Comparison of ENCODE assay signal across 28 cellular contexts in genomic region chr1:207745285-207745684, GRCh38. TPM values are rescaled to one million over a fixed set of nuclear protein-coding genes. Genes with fewer than 3 reads are reported as not detected.
DNase-seq lines count a peak whose midpoint lies in the region; ATAC-seq, FAIRE-seq and TF ChIP-seq lines count a peak whose summit lies in the region.
"Had no signal": no experiment of that assay in that cellular context is flagged by ENCODE, and none has a peak within 500 bp of the region (broad histone marks: within the 10 kb centered on the region; RNA-seq: fewer than 3 reads in every experiment).

No MANE protein-coding gene starts in this region.

- no peak overlapping the region for H3K14ac ChIP-seq in mesenchymal stem cell (ENCODE audit: low read length in 2 of 2)

- peak overlapping the region; percentile 42 for H3K9ac ChIP-seq in mesenchymal stem cell (ENCODE audit: low read length)

- no peak overlapping the region for H4K8ac ChIP-seq in mesenchymal stem cell (ENCODE audit: low read length)

- no peak overlapping the region for H2BK15ac ChIP-seq in mesenchymal stem cell (ENCODE audit: low read depth, poor library complexity, severe bottlenecking)

- TF ChIP-seq CTCF in CD14-positive monocyte (IDR thresholded peaks at IDR 0.05) = no peak

- no peak overlapping the region for H3K18ac ChIP-seq in mesenchymal stem cell (ENCODE audit: low read depth in 1 of 2, low read length in 2 of 2)

- peaks cover 17% of the 10 kb centered on the region for H3K4me1 Mint-ChIP-seq in CD14-positive monocyte

- DNase-seq in AG20443 (ENCODE audit: low spot score) (peak; percentile 12), NCI-H226 (peak; percentile 24), mesenchymal stem cell (no peak), D341Med (ENCODE audit: low spot score) (no peak), CD14-positive monocyte (ENCODE audit: low spot score) (no peak), COLO829 (ENCODE audit: low spot score) (no peak)
- DNase-seq: activated CD4-positive, alpha-beta T cell treated with anti-CD3 and anti-CD28 coated beads, Interleukin-2, amount 50 U/mL, for 4 hours; activated CD8-positive, alpha-beta memory T cell treated with anti-CD3 and anti-CD28 coated beads, Interleukin-2, amount 50 U/mL, for 4 hours; Caco-2; colonic mucosa; endodermal cell; lower lobe of right lung; MV-4-11; NCI-H1694; NCI-H2171 treated with DMSO at 0.1 percent for 48 hours; NCI-H526; stimulated activated CD4-positive, alpha-beta T cell treated with anti-CD3 and anti-CD28 coated beads, Interleukin-2, amount 100 ng/mL, for 48 hours; stimulated activated naive B cell treated with anti-CD40 and anti-IgM and Interleukin-4, amounts not matched to agents 10 μg/mL and 1 μg/mL and 100 μg/mL, for 72 hours had no signal

- no peak overlapping the region for H2BK5ac ChIP-seq in mesenchymal stem cell (ENCODE audit: low read depth, low read length, poor library complexity, severe bottlenecking)

- H3K23ac ChIP-seq in mesenchymal stem cell (ENCODE audit: low read length in 2 of 2) = no peak overlapping the region

- no peak overlapping the region for H3K4me2 ChIP-seq in mesenchymal stem cell (ENCODE audit: low read length, poor library complexity, severe bottlenecking)

- no peaks in the 10 kb centered on the region for H3K9me3 ChIP-seq in mesenchymal stem cell (ENCODE audit: control insufficient read depth, low read length)
- H3K9me3 ChIP-seq: Caco-2, colonic mucosa, lower lobe of right lung, neutrophil, thoracic aorta had no signal

- WGBS in mesenchymal stem cell = no CpG with 5 or more reads among the region's 1 CpG

- H3K36me3 Mint-ChIP-seq in CD14-positive monocyte = no peaks in the 10 kb centered on the region
- H3K36me3 Mint-ChIP-seq: brain; stimulated activated naive B cell treated with anti-CD40 and anti-IgM and Interleukin-4, amounts not matched to agents 10 μg/mL and 1 μg/mL and 100 μg/mL, for 72 hours had no signal

- H2AFZ ChIP-seq in mesenchymal stem cell (ENCODE audit: low read depth, low read length) = no peak overlapping the region

- no peak overlapping the region for H3K4me3 Mint-ChIP-seq in CD14-positive monocyte
- H3K4me3 Mint-ChIP-seq: activated T-helper 17 cell treated with anti-CD3 and anti-CD28 coated beads, Interleukin-2, amount 50 U/mL, for 72 hours; brain; endodermal cell; stimulated activated naive B cell treated with anti-CD40 and anti-IgM and Interleukin-4, amounts not matched to agents 10 μg/mL and 1 μg/mL and 100 μg/mL, for 72 hours; T-helper 2 cell treated with Interferon-gamma antibody and Interleukin-4, amounts not matched to agents 5 μg/mL and 100 μg/mL, for 36 hours; WTC11 had no signal

- peaks cover 0 to 7% (median 2%) of the 10 kb centered on the region in 7 donors for H3K9me3 Mint-ChIP-seq in CD14-positive monocyte
- H3K9me3 Mint-ChIP-seq: activated T-helper 17 cell treated with anti-CD3 and anti-CD28 coated beads, Interleukin-2, amount 50 U/mL, for 72 hours; brain; stimulated activated naive B cell treated with anti-CD40 and anti-IgM and Interleukin-4, amounts not matched to agents 10 μg/mL and 1 μg/mL and 100 μg/mL, for 72 hours; T-helper 2 cell treated with Interferon-gamma antibody and Interleukin-4, amounts not matched to agents 5 μg/mL and 100 μg/mL, for 36 hours had no signal

- peak; percentile 31 for FAIRE-seq in colon (lab: Jason Lieb, UNC)
- FAIRE-seq: islet of Langerhans had no signal

- H3K4me3 ChIP-seq in mesenchymal stem cell (ENCODE audit: insufficient read depth in 1 of 2, low read depth in 1 of 2, low read length in 2 of 2) = no peak overlapping the region
- H3K4me3 ChIP-seq: colonic mucosa, lower lobe of right lung, thoracic aorta had no signal

- H3K79me1 ChIP-seq in mesenchymal stem cell (replicated peaks; ENCODE audit: low read length, poor library complexity, severe bottlenecking) = no peaks in the 10 kb centered on the region

- no peak overlapping the region for H2AK5ac ChIP-seq in mesenchymal stem cell (ENCODE audit: low read length, severe bottlenecking)

- H3K4me1 ChIP-seq in mesenchymal stem cell (ENCODE audit: control insufficient read depth, insufficient read depth, low read depth, low read length) = no peaks in the 10 kb centered on the region
- H3K4me1 ChIP-seq: colonic mucosa had no signal

- intact Hi-C loops in CD14-positive monocyte (cut with micrococcal nuclease) = no loop called here

- H3K27me3 Mint-ChIP-seq in CD14-positive monocyte (ENCODE audit: low read depth in 3 of 3) = peaks cover 0 to 2% (median 0%) of the 10 kb centered on the region in 3 donors
- H3K27me3 Mint-ChIP-seq: activated T-helper 17 cell treated with anti-CD3 and anti-CD28 coated beads, Interleukin-2, amount 50 U/mL, for 72 hours; stimulated activated naive B cell treated with anti-CD40 and anti-IgM and Interleukin-4, amounts not matched to agents 10 μg/mL and 1 μg/mL and 100 μg/mL, for 72 hours had no signal

- H3K36me3 ChIP-seq in mesenchymal stem cell (ENCODE audit: control insufficient read depth in 1 of 2, insufficient read depth in 2 of 2, low read depth in 1 of 2, low read length in 2 of 2) = no peaks in the 10 kb centered on the region
- H3K36me3 ChIP-seq: colonic mucosa, lower lobe of right lung, neutrophil, thoracic aorta had no signal

- no peak overlapping the region for H2BK120ac ChIP-seq in mesenchymal stem cell (ENCODE audit: low read depth, low read length)

- no peak overlapping the region for H3K27ac ChIP-seq in mesenchymal stem cell (ENCODE audit: low read length, poor library complexity, severe bottlenecking)
- H3K27ac ChIP-seq: colonic mucosa, HL-60, lower lobe of right lung, neutrophil, thoracic aorta had no signal

- no peak overlapping the region for H4K91ac ChIP-seq in mesenchymal stem cell (ENCODE audit: low read length)

- no peak overlapping the region for H3K27ac Mint-ChIP-seq in CD14-positive monocyte
- H3K27ac Mint-ChIP-seq: activated T-helper 17 cell treated with anti-CD3 and anti-CD28 coated beads, Interleukin-2, amount 50 U/mL, for 72 hours; brain; endodermal cell; stimulated activated naive B cell treated with anti-CD40 and anti-IgM and Interleukin-4, amounts not matched to agents 10 μg/mL and 1 μg/mL and 100 μg/mL, for 72 hours; T-helper 2 cell treated with Interferon-gamma antibody and Interleukin-4, amounts not matched to agents 5 μg/mL and 100 μg/mL, for 36 hours; WTC11 had no signal

- H2BK12ac ChIP-seq in mesenchymal stem cell (ENCODE audit: low read length in 2 of 2) = no peak overlapping the region

- H3K27me3 ChIP-seq in mesenchymal stem cell (ENCODE audit: control insufficient read depth in 1 of 2, insufficient read depth in 1 of 2, low read length in 2 of 2) = no peaks in the 10 kb centered on the region
- H3K27me3 ChIP-seq: colonic mucosa, neutrophil had no signal

- no peak for ATAC-seq in GM21529 (IDR thresholded peaks at IDR 0.05; ENCODE audit: unreplicated experiment)
- ATAC-seq: activated T-helper 17 cell treated with anti-CD3 and anti-CD28 coated beads, Interleukin-2, amount 50 U/mL, for 72 hours; lower lobe of right lung; stimulated activated naive B cell treated with anti-CD40 and anti-IgM and Interleukin-4, amounts not matched to agents 10 μg/mL and 1 μg/mL and 100 μg/mL, for 72 hours; WTC11 had no signal

- no peak overlapping the region for H3K4ac ChIP-seq in mesenchymal stem cell (ENCODE audit: low read depth in 1 of 2, low read length in 2 of 2)

RNA-seq across cellular contexts. Expression of gene CD46, which starts 6.6 kb away (rescaled TPM):
- polyA plus RNA-seq in mesenchymal stem cell (2013, experiment 1 of 2) = 185 TPM
- polyA plus RNA-seq in mesenchymal stem cell (2013, experiment 2 of 2) = 192 TPM
- 100 to 1,000 TPM; 210 to 259 TPM for polyA plus RNA-seq in CD14-positive monocyte

Comparison
In these comparisons a context has a peak if more than half of its experiments do, and no peak if none do; other contexts are left out.
1. DNase-seq: peak in AG20443 (single experiment) and NCI-H226 (single experiment); none in mesenchymal stem cell (single experiment), D341Med (single experiment), CD14-positive monocyte (single experiment) and COLO829 (single experiment).